ENCODE assay signal across 14 cellular contexts in genomic region chr3:6928064-6928463, GRCh38.
"Had no signal": no experiment of that assay in that cellular context is flagged by ENCODE, and none has a peak within 500 bp of the region (broad histone marks: within the 10 kb centered on the region; RNA-seq: fewer than 3 reads in every experiment).

No MANE protein-coding gene starts in this region.

- DNase-seq: activated effector memory CD4-positive, alpha-beta T cell treated with Interleukin-2 at 50 U/mL for 16 hours; activated T-cell treated with anti-CD3 and anti-CD28 coated beads, Interleukin-2, amount 50 U/mL, for 1 hour; amniotic stem cell; naive thymus-derived CD8-positive, alpha-beta T cell; testis had no signal

- H3K27me3 Mint-ChIP-seq: naive thymus-derived CD8-positive, alpha-beta T cell; progenitor cell of endocrine pancreas; stimulated activated naive CD8-positive, alpha-beta T cell treated with anti-CD3 and anti-CD28 coated beads, Interleukin-15, Interleukin-2, amounts not matched to agents 100 ng/mL and 50 ng/mL, for 24 hours had no signal

- H3K27ac Mint-ChIP-seq: activated naive CD4-positive, alpha-beta T cell treated with anti-CD3 and anti-CD28 coated beads, Interleukin-2, amount 50 U/mL, for 72 hours; naive thymus-derived CD8-positive, alpha-beta T cell; progenitor cell of endocrine pancreas; stimulated activated naive CD8-positive, alpha-beta T cell treated with anti-CD3 and anti-CD28 coated beads, Interleukin-15, Interleukin-2, amounts not matched to agents 100 ng/mL and 50 ng/mL, for 24 hours; T-helper 2 cell treated with Interferon-gamma antibody and Interleukin-4, amounts not matched to agents 5 μg/mL and 100 μg/mL, for 36 hours had no signal

- ATAC-seq: activated CD4-positive, CD25-positive, alpha-beta regulatory T cell treated with anti-CD3 and anti-CD28 coated beads, Interleukin-2, amount 50 U/mL, for 24 hours; activated naive CD4-positive, alpha-beta T cell treated with anti-CD3 and anti-CD28 coated beads, Interleukin-2, amount 50 U/mL, for 72 hours; gastroesophageal sphincter; naive thymus-derived CD8-positive, alpha-beta T cell; sciatic nerve had no signal

- FAIRE-seq: keratinocyte had no signal

- H3K4me3 Mint-ChIP-seq: naive thymus-derived CD8-positive, alpha-beta T cell; stimulated activated naive CD8-positive, alpha-beta T cell treated with anti-CD3 and anti-CD28 coated beads, Interleukin-15, Interleukin-2, amounts not matched to agents 100 ng/mL and 50 ng/mL, for 24 hours; T-helper 2 cell treated with Interferon-gamma antibody and Interleukin-4, amounts not matched to agents 5 μg/mL and 100 μg/mL, for 36 hours had no signal

- H3K36me3 Mint-ChIP-seq: activated naive CD4-positive, alpha-beta T cell treated with anti-CD3 and anti-CD28 coated beads, Interleukin-2, amount 50 U/mL, for 72 hours; naive thymus-derived CD8-positive, alpha-beta T cell had no signal

- H3K4me3 ChIP-seq: cardiac muscle cell, gastroesophageal sphincter, testis had no signal

- H3K4me1 Mint-ChIP-seq: naive thymus-derived CD8-positive, alpha-beta T cell had no signal
